1 cellular context compared by ENCODE assay signal in genomic region chr12:2890388-2891239, GRCh38.
A peak's percentile ranks its signal among the peaks of the same experiment; 100 is the strongest.
TF ChIP-seq lines count a peak whose summit lies in the region.

TULP3 (plus strand) TSS chr12:2890891; CDS start chr12:2890948, 57 bp downstream.

TF ChIP-seq in K562, 482 proteins besides CTCF, POLR2A, EP300 and RAD21 (continued from another document):
- TF ChIP-seq MGA (IDR thresholded peaks at IDR 0.05) (peak; percentile 95), SMARCA5 (IDR thresholded peaks at IDR 0.05) (no peak), DIDO1 (tag; IDR thresholded peaks at IDR 0.05; ENCODE audit: low read depth) (no peak), TBP (optimal IDR thresholded peaks at IDR 0.05; ENCODE audit: low read depth, low read length) (peak; percentile 11), HDAC1 (IDR thresholded peaks at IDR 0.05) (peak in 1 of 2 experiments; percentile 91; a peak in 2 of 4 replicates), RB1 (IDR thresholded peaks at IDR 0.05; ENCODE audit: low read depth) (0 out of 2 replicates have a peak, but pooled peaks have one; percentile 17)
